1 cellular context compared by ENCODE assay signal in genomic region chr20:10711903-10712373, GRCh38.
A peak's percentile ranks its signal among the peaks of the same experiment; 100 is the strongest.
TF ChIP-seq lines count a peak whose summit lies in the region.

No MANE protein-coding gene starts in this region.

TF ChIP-seq in HepG2, 621 proteins besides CTCF, POLR2A, EP300 and RAD21 (continued from another document and continues in another):
- TF ChIP-seq REST (IDR thresholded peaks at IDR 0.05; ENCODE audit: borderline replicate concordance in 1 of 2, low read depth in 1 of 2, low read length in 2 of 2) (no peak), ZNF747 (CRISPR knock-in tag; IDR thresholded peaks at IDR 0.05; ENCODE audit: borderline replicate concordance) (no peak), SIX4 (CRISPR knock-in tag; IDR thresholded peaks at IDR 0.05) (no peak), ZNF749 (CRISPR knock-in tag; IDR thresholded peaks at IDR 0.05; ENCODE audit: borderline replicate concordance) (0 out of 2 replicates have a peak, but pooled peaks have one; percentile 21), RFXAP (CRISPR knock-in tag; IDR thresholded peaks at IDR 0.05; ENCODE audit: borderline replicate concordance) (0 out of 2 replicates have a peak, but pooled peaks have one; percentile 12), ZFP37 (CRISPR knock-in tag; IDR thresholded peaks at IDR 0.05; ENCODE audit: borderline replicate concordance) (no peak), FOXA1 (IDR thresholded peaks at IDR 0.05) (peak; percentile 84), FOXA1 (CRISPR knock-in tag; IDR thresholded peaks at IDR 0.05) (peak; percentile 82), ZNF263 (CRISPR knock-in tag; IDR thresholded peaks at IDR 0.05) (no peak), SKIL (CRISPR knock-in tag; IDR thresholded peaks at IDR 0.05; ENCODE audit: borderline replicate concordance) (no peak), ZFP90 (CRISPR knock-in tag; IDR thresholded peaks at IDR 0.05; ENCODE audit: borderline replicate concordance) (no peak), ZSCAN5A (CRISPR knock-in tag; IDR thresholded peaks at IDR 0.05; ENCODE audit: borderline replicate concordance) (0 out of 2 replicates have a peak, but pooled peaks have one; percentile 29), HNF4G (IDR thresholded peaks at IDR 0.05; ENCODE audit: borderline replicate concordance, low read depth, low read length) (no peak), HNF4G (CRISPR knock-in tag; IDR thresholded peaks at IDR 0.05; ENCODE audit: borderline replicate concordance, low read depth) (no peak), FOXJ3 (CRISPR knock-in tag; IDR thresholded peaks at IDR 0.05; ENCODE audit: borderline replicate concordance) (no peak), ZNF333 (CRISPR knock-in tag; IDR thresholded peaks at IDR 0.05; ENCODE audit: borderline replicate concordance) (no peak), ZNF136 (CRISPR knock-in tag; IDR thresholded peaks at IDR 0.05; ENCODE audit: low read depth) (no peak), CERS6 (CRISPR knock-in tag; IDR thresholded peaks at IDR 0.05) (no peak), KLF11 (CRISPR knock-in tag; IDR thresholded peaks at IDR 0.05) (no peak), THYN1 (CRISPR knock-in tag; IDR thresholded peaks at IDR 0.05; ENCODE audit: borderline replicate concordance, low read depth) (no peak), ZNF580 (CRISPR knock-in tag; IDR thresholded peaks at IDR 0.05; ENCODE audit: borderline replicate concordance, low read depth) (no peak), ZNF256 (CRISPR knock-in tag; conservative IDR thresholded peaks at IDR 0.05) (no peak), HMGA1 (CRISPR knock-in tag; conservative IDR thresholded peaks at IDR 0.05) (no peak), SNAPC2 (CRISPR knock-in tag; IDR thresholded peaks at IDR 0.05) (0 out of 2 replicates have a peak, but pooled peaks have one; percentile 43), NFE2 (CRISPR knock-in tag; IDR thresholded peaks at IDR 0.05) (no peak), NKX3-1 (CRISPR knock-in tag; IDR thresholded peaks at IDR 0.05) (no peak), MAF1 (CRISPR knock-in tag; IDR thresholded peaks at IDR 0.05; ENCODE audit: borderline replicate concordance) (no peak), ZNF121 (CRISPR knock-in tag; IDR thresholded peaks at IDR 0.05) (no peak), ZSCAN20 (CRISPR knock-in tag; IDR thresholded peaks at IDR 0.05; ENCODE audit: borderline replicate concordance) (no peak), MTA3 (CRISPR knock-in tag; IDR thresholded peaks at IDR 0.05) (no peak), REL (CRISPR knock-in tag; conservative IDR thresholded peaks at IDR 0.05) (no peak), SOX5 (CRISPR knock-in tag; IDR thresholded peaks at IDR 0.05; ENCODE audit: borderline replicate concordance) (peak; percentile 89), PRDM10 (CRISPR knock-in tag; IDR thresholded peaks at IDR 0.05; ENCODE audit: low read depth) (no peak; the same call in 1 of the 2 replicates), ZMYM3 (CRISPR knock-in tag; IDR thresholded peaks at IDR 0.05) (0 out of 2 replicates have a peak, but pooled peaks have one; percentile 35), ATF2 (CRISPR knock-in tag; IDR thresholded peaks at IDR 0.05) (no peak), GABPA (IDR thresholded peaks at IDR 0.05; ENCODE audit: low read depth, low read length) (no peak), GABPA (CRISPR knock-in tag; IDR thresholded peaks at IDR 0.05; ENCODE audit: low read depth) (no peak), ZNF512B (CRISPR knock-in tag; IDR thresholded peaks at IDR 0.05; ENCODE audit: borderline replicate concordance) (no peak), ZBTB3 (CRISPR knock-in tag; IDR thresholded peaks at IDR 0.05; ENCODE audit: borderline replicate concordance, low read depth) (no peak), GRHL1 (CRISPR knock-in tag; conservative IDR thresholded peaks at IDR 0.05) (no peak), ZBTB38 (CRISPR knock-in tag; IDR thresholded peaks at IDR 0.05) (no peak), ZBTB8A (CRISPR knock-in tag; IDR thresholded peaks at IDR 0.05; ENCODE audit: borderline replicate concordance, low read depth) (no peak), HNRNPK (IDR thresholded peaks at IDR 0.05; ENCODE audit: low read depth, low read length, poor library complexity, severe bottlenecking) (no peak), MXD4 (CRISPR knock-in tag; IDR thresholded peaks at IDR 0.05) (peak; percentile 4; the same call in 1 of the 2 replicates), RELA (CRISPR knock-in tag; IDR thresholded peaks at IDR 0.05) (no peak), ZNF563 (CRISPR knock-in tag; IDR thresholded peaks at IDR 0.05) (no peak), SIN3B (IDR thresholded peaks at IDR 0.05; ENCODE audit: low read length) (0 out of 2 replicates have a peak, but pooled peaks have one; percentile 33), ZNF550 (CRISPR knock-in tag; IDR thresholded peaks at IDR 0.05; ENCODE audit: borderline replicate concordance) (no peak)
